23 cellular contexts compared by ENCODE assay signal in genomic region chr10:121110369-121110768, GRCh38.
"Had no signal": no experiment of that assay in that cellular context is flagged by ENCODE, and none has a peak within 500 bp of the region (broad histone marks: within the 10 kb centered on the region; RNA-seq: fewer than 3 reads in every experiment).

No MANE protein-coding gene starts in this region.

- H3K9me3 ChIP-seq: stomach, suprapubic skin, testis, thoracic aorta, thyroid gland, tibial nerve, transverse colon, upper lobe of left lung, upper lobe of right lung, uterus, vagina had no signal

- H3K4me3 ChIP-seq: stomach, suprapubic skin, testis, thoracic aorta, thyroid gland, tibial artery, tibial nerve, transverse colon, upper lobe of left lung, upper lobe of right lung, uterus, vagina had no signal

- H3K4me1 ChIP-seq: stomach, testis, thyroid gland, tibial artery, tibial nerve, transverse colon, upper lobe of left lung, upper lobe of right lung, uterus, vagina had no signal

- DNase-seq: stimulated activated CD4-positive, alpha-beta T cell treated with anti-CD3 and anti-CD28 coated beads, Interleukin-2, amount 100 ng/mL, for 48 hours; stimulated activated CD4-positive, alpha-beta T cell treated with anti-CD3 and anti-CD28 coated beads, Interleukin-4, amount 100 ng/mL, for 1 hour; stimulated activated CD4-positive, alpha-beta T cell treated with anti-CD3 and anti-CD28 coated beads, Interleukin-4, amount 100 ng/mL, for 24 hours; stimulated activated CD4-positive, alpha-beta T cell treated with anti-CD3 and anti-CD28 coated beads, Interleukin-4, amount 100 ng/mL, for 4 hours; stimulated activated CD8-positive, alpha-beta memory T cell treated with anti-CD3 and anti-CD28 coated beads, Interleukin-4, amount 100 ng/mL, for 48 hours; stimulated activated naive B cell treated with anti-CD40 and anti-IgM and Interleukin-4, amounts not matched to agents 10 μg/mL and 1 μg/mL and 100 μg/mL, for 72 hours; stimulated activated naive CD4-positive, alpha-beta T cell; stimulated activated naive CD4-positive, alpha-beta T cell treated with Interleukin-2 at 50 U/mL for 16 hours; stimulated activated naive CD8-positive, alpha-beta T cell treated with anti-CD3 and anti-CD28 coated beads, Interleukin-15, amount 100 ng/mL, for 72 hours; stimulated activated naive CD8-positive, alpha-beta T cell treated with anti-CD3 and anti-CD28 coated beads, Interleukin-15, Interleukin-2, amounts not matched to agents 100 U/mL and 50 U/mL, for 24 hours; stomach; substantia nigra; testis; thyroid gland; tibial artery; transverse colon; upper lobe of left lung; upper lobe of right lung; uterus had no signal

- H3K36me3 ChIP-seq: stomach, suprapubic skin, thoracic aorta, thyroid gland, tibial artery, tibial nerve, transverse colon, upper lobe of left lung, upper lobe of right lung, uterus, vagina had no signal

- H3K27ac ChIP-seq: stomach, suprapubic skin, testis, thoracic aorta, thyroid gland, tibial artery, tibial nerve, transverse colon, upper lobe of left lung, upper lobe of right lung, uterus, vagina had no signal
